ENCODE assay signal across 1 cellular context in the genomic region with DNA sequence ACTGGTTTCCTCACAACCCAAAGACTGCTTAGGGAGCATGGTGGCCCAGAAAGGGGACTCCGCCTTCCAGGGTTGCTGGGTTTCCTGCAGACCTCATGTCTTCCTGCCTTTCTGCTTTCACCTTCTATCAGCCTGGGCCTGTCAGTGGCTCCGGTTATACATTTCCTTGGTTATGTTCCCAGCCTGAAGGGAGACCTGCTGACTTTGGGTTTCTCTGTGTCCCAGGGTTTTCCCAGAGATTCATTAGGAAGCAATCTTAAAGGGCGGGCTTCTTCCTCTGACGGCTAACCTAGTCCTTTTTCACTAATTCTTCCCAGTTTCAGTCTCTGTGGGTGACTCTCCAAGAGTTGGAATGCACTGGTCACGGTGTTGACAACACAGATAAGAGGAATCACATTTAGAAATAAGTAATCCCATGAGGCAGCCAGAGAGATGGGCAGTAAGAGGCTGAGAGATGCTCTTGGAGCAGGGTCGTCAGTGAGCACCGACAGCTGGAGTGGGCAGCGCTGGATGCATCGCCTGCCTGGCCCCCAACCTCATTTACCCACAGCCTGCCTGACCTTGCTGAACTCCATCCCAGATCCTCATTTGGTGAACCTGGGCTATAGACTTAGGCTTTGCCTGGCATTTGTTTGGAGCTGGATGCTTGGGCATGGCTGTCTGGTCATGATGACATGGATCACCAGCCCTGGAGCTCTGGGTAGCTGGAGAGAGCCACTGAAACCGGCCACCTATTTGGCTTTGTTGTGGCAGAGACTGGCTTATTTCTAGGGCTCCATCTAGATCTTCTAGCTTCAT.
TF ChIP-seq lines count a peak whose summit lies in the region.

No MANE protein-coding gene starts in this region.

TF ChIP-seq in HepG2, 621 proteins besides CTCF, POLR2A, EP300 and RAD21:
- no peak for TF ChIP-seq FOXO1 (CRISPR knock-in tag; IDR thresholded peaks at IDR 0.05)
- no peak for TF ChIP-seq NR1H2 (CRISPR knock-in tag; IDR thresholded peaks at IDR 0.05; ENCODE audit: borderline replicate concordance, low read depth)
- TF ChIP-seq HHEX (CRISPR knock-in tag; IDR thresholded peaks at IDR 0.05), result no peak
- TF ChIP-seq ZNF142 (CRISPR knock-in tag; IDR thresholded peaks at IDR 0.05), result no peak
- TF ChIP-seq KAT2B (IDR thresholded peaks at IDR 0.05; ENCODE audit: borderline replicate concordance, low read depth, low read length), result no peak
- TF ChIP-seq, protein P1, sequence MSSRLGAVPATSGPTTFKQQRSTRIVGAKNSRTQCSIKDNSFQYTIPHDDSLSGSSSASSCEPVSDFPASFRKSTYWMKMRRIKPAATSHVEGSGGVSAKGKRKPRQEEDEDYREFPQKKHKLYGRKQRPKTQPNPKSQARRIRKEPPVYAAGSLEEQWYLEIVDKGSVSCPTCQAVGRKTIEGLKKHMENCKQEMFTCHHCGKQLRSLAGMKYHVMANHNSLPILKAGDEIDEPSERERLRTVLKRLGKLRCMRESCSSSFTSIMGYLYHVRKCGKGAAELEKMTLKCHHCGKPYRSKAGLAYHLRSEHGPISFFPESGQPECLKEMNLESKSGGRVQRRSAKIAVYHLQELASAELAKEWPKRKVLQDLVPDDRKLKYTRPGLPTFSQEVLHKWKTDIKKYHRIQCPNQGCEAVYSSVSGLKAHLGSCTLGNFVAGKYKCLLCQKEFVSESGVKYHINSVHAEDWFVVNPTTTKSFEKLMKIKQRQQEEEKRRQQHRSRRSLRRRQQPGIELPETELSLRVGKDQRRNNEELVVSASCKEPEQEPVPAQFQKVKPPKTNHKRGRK (CRISPR knock-in tag; IDR thresholded peaks at IDR 0.05), result no peak
- TF ChIP-seq NR2C2 (CRISPR knock-in tag; IDR thresholded peaks at IDR 0.05; ENCODE audit: borderline replicate concordance), result no peak
- no peak for TF ChIP-seq CEBPB (IDR thresholded peaks at IDR 0.05; ENCODE audit: borderline replicate concordance, low read depth, low read length)
- no peak for TF ChIP-seq MEIS1 (CRISPR knock-in tag; IDR thresholded peaks at IDR 0.05; ENCODE audit: borderline replicate concordance)
- no peak for TF ChIP-seq AGO2 (optimal IDR thresholded peaks at IDR 0.05; ENCODE audit: low read depth, low read length)
- no peak for TF ChIP-seq JARID2 (CRISPR knock-in tag; IDR thresholded peaks at IDR 0.05; ENCODE audit: insufficient replicate concordance)
- TF ChIP-seq, protein P2, sequence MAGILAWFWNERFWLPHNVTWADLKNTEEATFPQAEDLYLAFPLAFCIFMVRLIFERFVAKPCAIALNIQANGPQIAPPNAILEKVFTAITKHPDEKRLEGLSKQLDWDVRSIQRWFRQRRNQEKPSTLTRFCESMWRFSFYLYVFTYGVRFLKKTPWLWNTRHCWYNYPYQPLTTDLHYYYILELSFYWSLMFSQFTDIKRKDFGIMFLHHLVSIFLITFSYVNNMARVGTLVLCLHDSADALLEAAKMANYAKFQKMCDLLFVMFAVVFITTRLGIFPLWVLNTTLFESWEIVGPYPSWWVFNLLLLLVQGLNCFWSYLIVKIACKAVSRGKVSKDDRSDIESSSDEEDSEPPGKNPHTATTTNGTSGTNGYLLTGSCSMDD (CRISPR knock-in tag; IDR thresholded peaks at IDR 0.05), result no peak
- no peak for TF ChIP-seq ZNF704 (CRISPR knock-in tag; IDR thresholded peaks at IDR 0.05; ENCODE audit: borderline replicate concordance)
TF ChIP-seq in HepG2: peak in this region for 0.
